ENCODE assay signal across 6 cellular contexts in genomic region chr20:62367483-62368302, GRCh38. TPM values are rescaled to one million over a fixed set of nuclear protein-coding genes. Genes with fewer than 3 reads are reported as not detected.
DNase-seq lines count a peak whose midpoint lies in the region; TF ChIP-seq lines count a peak whose summit lies in the region.

No MANE protein-coding gene starts in this region.

- H3K27ac ChIP-seq in CD8-positive, alpha-beta memory T cell (ENCODE audit: low read depth, low read length), result no peak overlapping the region
- H3K27ac ChIP-seq in subcutaneous abdominal adipose tissue (ENCODE audit: low read depth, low read length), result no peak overlapping the region

- H3K9me3 ChIP-seq in CD8-positive, alpha-beta memory T cell (ENCODE audit: low read length), result no peaks in the 10 kb centered on the region
- no peaks in the 10 kb centered on the region for H3K9me3 ChIP-seq in subcutaneous abdominal adipose tissue (ENCODE audit: control insufficient read depth in 5 of 5, low read length in 5 of 5)

- POLR2A ChIA-PET in CD8-positive, alpha-beta memory T cell (lab: Charles Lee), result no interaction called here

- H3K9ac ChIP-seq in subcutaneous abdominal adipose tissue (ENCODE audit: low read length in 5 of 5), result peak overlapping the region in 2 of 5 donors; percentile 43 to 69

- no peak overlapping the region for H3K27ac Mint-ChIP-seq in CD8-positive, alpha-beta memory T cell

- CTCF ChIA-PET in CD8-positive, alpha-beta memory T cell (lab: Charles Lee), result interaction anchor here (1.2 to 1.5 kb wide), 2 partner anchors 15 to 357 kb away, joined by 3 to 5 read pairs; no protein-coding TSS in a partner anchor

- H3K4me1 ChIP-seq in CD8-positive, alpha-beta memory T cell (ENCODE audit: insufficient read depth, low read length), result peaks cover 18% of the 10 kb centered on the region
- peaks cover 3 to 73% (median 71%) of the 10 kb centered on the region in 5 donors for H3K4me1 ChIP-seq in subcutaneous abdominal adipose tissue (ENCODE audit: control insufficient read depth in 5 of 5, insufficient read depth in 5 of 5, low read length in 5 of 5)

- H3K4me3 Mint-ChIP-seq in CD8-positive, alpha-beta memory T cell, result peak overlapping the region in 6 of 7 donors; percentile 16 to 88 (median 68)

- peaks cover 0 to 8% (median 2%) of the 10 kb centered on the region in 3 donors for H3K4me1 Mint-ChIP-seq in CD8-positive, alpha-beta memory T cell

- H3K4me3 ChIP-seq in CD8-positive, alpha-beta memory T cell (ENCODE audit: low read length), result no peak overlapping the region
- H3K4me3 ChIP-seq in foreskin fibroblast (ENCODE audit: low read depth in 1 of 2, low read length in 2 of 2) (peak overlapping the region; percentile 22 to 26), subcutaneous abdominal adipose tissue (ENCODE audit: low read depth in 1 of 5, low read length in 5 of 5) (peak overlapping the region in 4 of 5 donors; percentile 22 to 69 (median 58))

- peaks cover 16 to 30% of the 10 kb centered on the region in 2 donors for H3K27me3 Mint-ChIP-seq in CD8-positive, alpha-beta memory T cell

- peaks cover 22% of the 10 kb centered on the region for H3K27me3 ChIP-seq in CD8-positive, alpha-beta memory T cell (ENCODE audit: insufficient read depth, low read length, poor library complexity, severe bottlenecking)
- peaks cover 0 to 28% (median 8%) of the 10 kb centered on the region in 5 donors for H3K27me3 ChIP-seq in subcutaneous abdominal adipose tissue (ENCODE audit: control insufficient read depth in 5 of 5, insufficient read depth in 4 of 5, low read length in 5 of 5)

- TF ChIP-seq CTCF in foreskin fibroblast (IDR thresholded peaks at IDR 0.05; ENCODE audit: low read depth, low read length), result no peak

- DNase-seq in CD8-positive, alpha-beta memory T cell, result peak in 1 of 5 donors; percentile 12
- DNase-seq in NCI-H524 (lab: John Stamatoyannopoulos, UW) (peak; percentile 50 to 60), foreskin fibroblast (peak in 1 of 2 donors; percentile 54), NCI-H1048 (lab: John Stamatoyannopoulos, UW) (no peak), AML-193 (lab: John Stamatoyannopoulos, UW) (no peak)

- no peaks in the 10 kb centered on the region for H3K36me3 ChIP-seq in CD8-positive, alpha-beta memory T cell (ENCODE audit: insufficient read depth, low read length)
- H3K36me3 ChIP-seq in subcutaneous abdominal adipose tissue (ENCODE audit: control insufficient read depth in 5 of 5, insufficient read depth in 5 of 5, low read length in 5 of 5), result no peaks in the 10 kb centered on the region

- H3K9me3 Mint-ChIP-seq in CD8-positive, alpha-beta memory T cell, result no peaks in the 10 kb centered on the region

- no peaks in the 10 kb centered on the region for H3K36me3 Mint-ChIP-seq in CD8-positive, alpha-beta memory T cell

RNA-seq across cellular contexts. Expression of gene LAMA5, which starts 0.6 kb away (rescaled TPM):
- total RNA-seq in CD8-positive, alpha-beta memory T cell, result under 1 TPM; 0.13 to 0.78 TPM
- polyA plus RNA-seq in CD8-positive, alpha-beta memory T cell, result not detected

RNA-seq across cellular contexts. Expression of gene RPS21, which starts 19.2 kb away (rescaled TPM):
- 1,000 to 10,000 TPM; 2,034 to 2,072 TPM for total RNA-seq in CD8-positive, alpha-beta memory T cell
- polyA plus RNA-seq in CD8-positive, alpha-beta memory T cell, result 2,161 TPM

RNA-seq across cellular contexts. Expression of gene CABLES2, which starts 39.4 kb away (rescaled TPM):
- 1 to 10 TPM; 8.6 to 9.2 TPM for total RNA-seq in CD8-positive, alpha-beta memory T cell
- polyA plus RNA-seq in CD8-positive, alpha-beta memory T cell, result 3.2 TPM

RNA-seq across cellular contexts. Expression of gene RBBP8NL, which starts 59.6 kb away (rescaled TPM):
- total RNA-seq in CD8-positive, alpha-beta memory T cell, result not detected
- polyA plus RNA-seq in CD8-positive, alpha-beta memory T cell, result not detected

Comparison
In these comparisons a context has a peak if more than half of its experiments do, and no peak if none do; other contexts are left out.
1. DNase-seq: peak in NCI-H524 (2 of 2); none in NCI-H1048 (single experiment) and AML-193 (0 of 2).